Comparison of ENCODE assay signal across 8 cellular contexts in the genomic region with DNA sequence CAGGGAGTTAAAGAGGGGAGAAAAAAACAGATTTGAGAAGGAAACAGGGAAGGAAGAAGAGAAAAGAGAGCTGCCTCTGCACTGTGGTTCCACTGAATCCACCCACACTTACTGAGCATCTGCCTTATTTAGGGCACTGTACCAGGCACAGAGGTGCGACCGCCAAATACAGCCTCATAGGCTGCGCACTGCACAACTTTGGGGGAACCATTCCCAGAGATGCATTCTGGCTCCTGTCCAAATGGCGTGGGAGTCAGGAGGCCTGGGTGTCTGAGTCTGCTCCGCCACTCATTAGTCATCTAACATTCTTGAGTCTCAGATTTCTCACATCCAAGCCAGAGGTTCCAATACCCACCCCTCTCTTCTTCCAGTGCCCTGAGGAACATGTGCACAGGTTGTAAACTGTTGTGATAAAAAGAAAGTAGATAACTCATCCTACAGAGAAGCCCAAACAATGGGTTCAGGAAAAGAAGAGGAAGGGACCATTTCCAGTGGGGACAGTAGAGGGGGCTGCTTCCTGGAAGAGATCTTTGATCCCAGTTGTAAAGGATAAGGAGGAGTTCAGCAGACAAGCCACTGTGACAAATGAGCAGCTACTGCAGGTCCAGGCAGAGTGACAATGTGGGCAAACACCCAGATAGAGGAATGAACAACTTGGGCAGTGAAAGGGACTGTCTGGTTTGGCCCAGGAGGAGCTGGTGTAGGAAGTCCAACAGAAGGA.
DNase-seq lines count a peak whose midpoint lies in the region; ATAC-seq and TF ChIP-seq lines count a peak whose summit lies in the region.

No MANE protein-coding gene starts in this region.

- H3K36me3 ChIP-seq in ACC112 (ENCODE audit: insufficient read depth, low read length), result no peaks in the 10 kb centered on the region

- peak overlapping the region; percentile 88 for H3K27ac ChIP-seq in ACC112 (ENCODE audit: low read depth, low read length)

- peak; percentile 7 for ATAC-seq in activated CD8-positive, alpha-beta T cell treated with anti-CD3 and anti-CD28 coated beads, Interleukin-2, amount 10 ng/mL, durations not matched to agents 7 days and 5 days
- ATAC-seq in GM18498 (IDR thresholded peaks at IDR 0.05; ENCODE audit: unreplicated experiment), result no peak

- peaks cover 7% of the 10 kb centered on the region for H3K27me3 Mint-ChIP-seq in activated CD8-positive, alpha-beta T cell treated with anti-CD3 and anti-CD28 coated beads, Interleukin-2, amount 10 ng/mL, durations not matched to agents 7 days and 5 days (ENCODE audit: low read depth)

- POLR2A ChIA-PET in activated CD8-positive, alpha-beta T cell treated with anti-CD3 and anti-CD28 coated beads, Interleukin-2, amount 10 ng/mL, durations not matched to agents 7 days and 5 days (lab: Charles Lee), result interaction anchor here (1.0 to 1.7 kb wide), 4 partner anchors 17 to 27 kb away, joined by 3 to 6 read pairs (median 4); no protein-coding TSS in a partner anchor
- POLR2A ChIA-PET in HEK293T (lab: Yijun Ruan, JAX), result interaction anchor here (0.6 to 1.7 kb wide), 5 partner anchors 9 to 67 kb away, joined by 3 to 7 read pairs (median 4); no protein-coding TSS in a partner anchor

- peaks cover 64% of the 10 kb centered on the region for H3K4me1 Mint-ChIP-seq in activated CD8-positive, alpha-beta T cell treated with anti-CD3 and anti-CD28 coated beads, Interleukin-2, amount 10 ng/mL, durations not matched to agents 7 days and 5 days (ENCODE audit: low read depth)

- peak; percentile 92 for DNase-seq in HPDE6-E6E7 (ENCODE audit: extremely low spot score)
- no peak for DNase-seq in activated CD8-positive, alpha-beta T cell treated with anti-CD3 and anti-CD28 coated beads, Interleukin-2, amount 10 ng/mL, durations not matched to agents 7 days and 5 days
- DNase-seq in iris pigment epithelial cell (ENCODE audit: low read depth), result peak; percentile 96
- no peak for DNase-seq in superior temporal gyrus (ENCODE audit: extremely low spot score)
- DNase-seq in HEK293T (ENCODE audit: extremely low spot score), result no peak
- no peak for DNase-seq in SK-N-DZ (ENCODE audit: low spot score)

- no peaks in the 10 kb centered on the region for H3K27me3 ChIP-seq in ACC112 (ENCODE audit: insufficient read depth, low read length)

- H3K4me1 ChIP-seq in ACC112 (ENCODE audit: control insufficient read depth, insufficient read depth, low read length, unreplicated experiment), result peaks cover 59% of the 10 kb centered on the region

- no peaks in the 10 kb centered on the region for H3K79me2 ChIP-seq in ACC112 (ENCODE audit: control insufficient read depth, insufficient read depth, low read length, unreplicated experiment)

- H3K4me3 Mint-ChIP-seq in activated CD8-positive, alpha-beta T cell treated with anti-CD3 and anti-CD28 coated beads, Interleukin-2, amount 10 ng/mL, durations not matched to agents 7 days and 5 days, result no peak overlapping the region

- H3K27ac Mint-ChIP-seq in activated CD8-positive, alpha-beta T cell treated with anti-CD3 and anti-CD28 coated beads, Interleukin-2, amount 10 ng/mL, durations not matched to agents 7 days and 5 days, result peak overlapping the region; percentile 72

- peaks cover 43% of the 10 kb centered on the region for H3K36me3 Mint-ChIP-seq in activated CD8-positive, alpha-beta T cell treated with anti-CD3 and anti-CD28 coated beads, Interleukin-2, amount 10 ng/mL, durations not matched to agents 7 days and 5 days (ENCODE audit: low read depth)

- peaks cover 26% of the 10 kb centered on the region for H3K9me3 Mint-ChIP-seq in activated CD8-positive, alpha-beta T cell treated with anti-CD3 and anti-CD28 coated beads, Interleukin-2, amount 10 ng/mL, durations not matched to agents 7 days and 5 days (ENCODE audit: insufficient read depth)

- H3K4me3 ChIP-seq in ACC112 (ENCODE audit: low read depth, low read length), result peak overlapping the region; percentile 42; the same call in 1 of the 2 replicates

- CTCF ChIA-PET in activated CD8-positive, alpha-beta T cell treated with anti-CD3 and anti-CD28 coated beads, Interleukin-2, amount 10 ng/mL, durations not matched to agents 7 days and 5 days (lab: Charles Lee), result interaction anchor here (0.5 to 5.2 kb wide), 7 partner anchors 17 to 415 kb away, joined by 3 to 25 read pairs (median 7); partner anchors contain the start of gene TLE3
- CTCF ChIA-PET in HEK293T (lab: Yijun Ruan, JAX), result interaction anchor here (0.5 to 1.4 kb wide), 4 partner anchors 27 to 490 kb away, joined by 3 read pairs; no protein-coding TSS in a partner anchor

- no peak overlapping the region for H2AFZ ChIP-seq in ACC112 (ENCODE audit: low read length, unreplicated experiment)

TF ChIP-seq in HEK293T, 16 proteins besides CTCF, POLR2A, EP300 and RAD21:
- TF ChIP-seq FOXM1 (IDR thresholded peaks at IDR 0.05; ENCODE audit: borderline replicate concordance) (no peak), FOXK2 (IDR thresholded peaks at IDR 0.05) (no peak), LEF1 (IDR thresholded peaks at IDR 0.05; ENCODE audit: borderline replicate concordance) (no peak), HDGF (IDR thresholded peaks at IDR 0.05; ENCODE audit: borderline replicate concordance) (no peak), ARNT (IDR thresholded peaks at IDR 0.05) (no peak), L3MBTL2 (conservative IDR thresholded peaks at IDR 0.05) (no peak), ZNF384 (IDR thresholded peaks at IDR 0.05) (no peak), SUZ12 (IDR thresholded peaks at IDR 0.05) (no peak), SP1 (IDR thresholded peaks at IDR 0.05) (no peak), FOXA1 (IDR thresholded peaks at IDR 0.05) (no peak), NFRKB (IDR thresholded peaks at IDR 0.05) (no peak), CTBP1 (IDR thresholded peaks at IDR 0.05; ENCODE audit: borderline replicate concordance) (no peak), TARDBP (IDR thresholded peaks at IDR 0.05) (no peak)
- TF ChIP-seq, protein P1, sequence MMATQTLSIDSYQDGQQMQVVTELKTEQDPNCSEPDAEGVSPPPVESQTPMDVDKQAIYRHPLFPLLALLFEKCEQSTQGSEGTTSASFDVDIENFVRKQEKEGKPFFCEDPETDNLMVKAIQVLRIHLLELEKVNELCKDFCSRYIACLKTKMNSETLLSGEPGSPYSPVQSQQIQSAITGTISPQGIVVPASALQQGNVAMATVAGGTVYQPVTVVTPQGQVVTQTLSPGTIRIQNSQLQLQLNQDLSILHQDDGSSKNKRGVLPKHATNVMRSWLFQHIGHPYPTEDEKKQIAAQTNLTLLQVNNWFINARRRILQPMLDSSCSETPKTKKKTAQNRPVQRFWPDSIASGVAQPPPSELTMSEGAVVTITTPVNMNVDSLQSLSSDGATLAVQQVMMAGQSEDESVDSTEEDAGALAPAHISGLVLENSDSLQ (IDR thresholded peaks at IDR 0.05), result no peak
TF ChIP-seq in HEK293T: peak in this region for 0.

Comparison
In these comparisons a context has a peak if more than half of its experiments do, and no peak if none do; other contexts are left out.
1. DNase-seq: peak in HPDE6-E6E7 (single experiment) and iris pigment epithelial cell (single experiment); none in activated CD8-positive, alpha-beta T cell treated with anti-CD3 and anti-CD28 coated beads, Interleukin-2, amount 10 ng/mL, durations not matched to agents 7 days and 5 days (single experiment), superior temporal gyrus (single experiment), HEK293T (single experiment) and SK-N-DZ (single experiment).